ENCODE assay signal across 8 cellular contexts in genomic region chr12:7130791-7131501, GRCh38. TPM values are rescaled to one million over a fixed set of nuclear protein-coding genes. Genes with fewer than 3 reads are reported as not detected.
DNase-seq lines count a peak whose midpoint lies in the region; ATAC-seq and TF ChIP-seq lines count a peak whose summit lies in the region.

No MANE protein-coding gene starts in this region.

- peaks cover 26% of the 10 kb centered on the region for H3K4me1 ChIP-seq in vagina

- peaks cover 0 to 6% of the 10 kb centered on the region in 2 donors for H3K36me3 ChIP-seq in vagina

- TF ChIP-seq CTCF in vagina (IDR thresholded peaks at IDR 0.05), result no peak

- H3K9me3 ChIP-seq in vagina, result no peaks in the 10 kb centered on the region

- H3K4me3 ChIP-seq in vagina, result peak overlapping the region; percentile 64 to 65

- no peaks in the 10 kb centered on the region for H3K27me3 ChIP-seq in vagina

- intact Hi-C loops in vagina (cut with DNase I), result no loop called here

- ATAC-seq in HG02623 (IDR thresholded peaks at IDR 0.05; ENCODE audit: unreplicated experiment) (peak; percentile 41), GM18858 (IDR thresholded peaks at IDR 0.05; ENCODE audit: unreplicated experiment) (no peak)

- DNase-seq in DMS79 (lab: John Stamatoyannopoulos, UW) (peak; percentile 26), OCI-M1 (lab: John Stamatoyannopoulos, UW) (peak; percentile 61), globus pallidus (ENCODE audit: low spot score) (peak; percentile 40), nucleus accumbens (lab: John Stamatoyannopoulos, UW) (peak in 32 of 56 donors; percentile 4 to 64 (median 30)), vagina (ENCODE audit: extremely low spot score in 2 of 2) (no peak)
- peak; percentile 40 for DNase-seq in activated naive CD4-positive, alpha-beta T cell treated with anti-CD3 and anti-CD28 coated beads, Interleukin-2, amount 50 U/mL, for 16 hours

- no peak for TF ChIP-seq POLR2A in vagina (IDR thresholded peaks at IDR 0.05)

- peak overlapping the region; percentile 87 for H3K27ac ChIP-seq in vagina

RNA-seq across cellular contexts. Expression of gene CLSTN3, which starts 0.8 kb away (rescaled TPM):
- total RNA-seq in vagina, result 46.2 TPM

RNA-seq across cellular contexts. Expression of gene RBP5, which starts 2.3 kb away (rescaled TPM):
- total RNA-seq in vagina, result 3.7 TPM

RNA-seq across cellular contexts. Expression of gene C1RL, which starts 21.9 kb away (rescaled TPM):
- 122 TPM for total RNA-seq in vagina

RNA-seq across cellular contexts. Expression of gene C1R, which starts 38.7 kb away (rescaled TPM):
- 830 TPM for total RNA-seq in vagina

RNA-seq across cellular contexts. Expression of gene PEX5, which starts 58.5 kb away (rescaled TPM):
- total RNA-seq in vagina, result 31.2 TPM

Comparison
In these comparisons a context has a peak if more than half of its experiments do, and no peak if none do; other contexts are left out.
1. DNase-seq: peak in DMS79 (single experiment), OCI-M1 (single experiment), activated naive CD4-positive, alpha-beta T cell treated with anti-CD3 and anti-CD28 coated beads, Interleukin-2, amount 50 U/mL, for 16 hours (single experiment), globus pallidus (single experiment) and nucleus accumbens (32 of 56); none in vagina (0 of 2).